36 cellular contexts compared by ENCODE assay signal in genomic region chr11:79383874-79384273, GRCh38. TPM values are rescaled to one million over a fixed set of nuclear protein-coding genes. Genes with fewer than 3 reads are reported as not detected.
"Had no signal": no experiment of that assay in that cellular context is flagged by ENCODE, and none has a peak within 500 bp of the region (broad histone marks: within the 10 kb centered on the region; RNA-seq: fewer than 3 reads in every experiment).

No MANE protein-coding gene starts in this region.

- H3K27me3 ChIP-seq: adrenal gland, brain microvascular endothelial cell had no signal

- H3K27ac Mint-ChIP-seq: activated CD4-positive, alpha-beta memory T cell treated with anti-CD3 and anti-CD28 coated beads for 36 hours; activated CD4-positive, alpha-beta T cell treated with anti-CD3 and anti-CD28 coated beads for 36 hours; activated CD4-positive, alpha-beta T cell treated with anti-CD3 and anti-CD28 coated beads, Interleukin-2, amount 10 ng/mL, durations not matched to agents 24 days and 14 days; activated CD8-positive, alpha-beta memory T cell treated with anti-CD3 and anti-CD28 coated beads, Interleukin-2, amount 10 ng/mL, durations not matched to agents 7 days and 5 days; activated CD8-positive, alpha-beta T cell treated with anti-CD3 and anti-CD28 coated beads, Interleukin-2, amount 10 ng/mL, durations not matched to agents 7 days and 5 days; activated naive CD4-positive, alpha-beta T cell treated with anti-CD3 and anti-CD28 coated beads for 36 hours; activated naive CD4-positive, alpha-beta T cell treated with anti-CD3 and anti-CD28 coated beads, Interleukin-2, amount 50 U/mL, for 24 hours; activated naive CD8-positive, alpha-beta T cell treated with anti-CD3 and anti-CD28 coated beads for 36 hours; activated naive CD8-positive, alpha-beta T cell treated with anti-CD3 and anti-CD28 coated beads, Interleukin-2, amount 50 U/mL, for 24 hours; activated T-helper 1 cell treated with anti-CD3 and anti-CD28 coated beads, Interleukin-12 subunit alpha, Interleukin-12 subunit beta, Interleukin-2, Interleukin-4 antibody, amounts not matched to agents 30 ng/mL and 10 ng/mL and 1 ng/mL, durations not matched to agents 14 hours and 24 hours and 36 hours; activated T-helper 2 cell treated with anti-CD3 and anti-CD28 coated beads, Interferon-gamma antibody, Interleukin-2, Interleukin-4, amounts not matched to agents 10 μg/mL and 5 μg/mL and 100 μg/mL, durations not matched to agents 14 hours and 24 hours and 36 hours; dendritic cell treated with granulocyte-macrophage colony-stimulating factor and Interleukin-4, amounts not matched to agents 40 ng/mL and 50 ng/mL, for 4 days; effector memory CD8-positive, alpha-beta T cell had no signal

- H3K36me3 ChIP-seq: adrenal gland, brain microvascular endothelial cell had no signal

- H3K27me3 Mint-ChIP-seq: activated CD4-positive, alpha-beta memory T cell treated with anti-CD3 and anti-CD28 coated beads for 36 hours; activated CD4-positive, alpha-beta T cell treated with anti-CD3 and anti-CD28 coated beads, Interleukin-2, amount 10 ng/mL, durations not matched to agents 24 days and 14 days; activated CD8-positive, alpha-beta memory T cell treated with anti-CD3 and anti-CD28 coated beads, Interleukin-2, amount 10 ng/mL, durations not matched to agents 7 days and 5 days; activated naive CD4-positive, alpha-beta T cell treated with anti-CD3 and anti-CD28 coated beads, Interleukin-2, amount 50 U/mL, for 24 hours; activated naive CD8-positive, alpha-beta T cell treated with anti-CD3 and anti-CD28 coated beads, Interleukin-2, amount 50 U/mL, for 24 hours; central memory CD8-positive, alpha-beta T cell; effector memory CD8-positive, alpha-beta T cell had no signal

- H3K4me1 ChIP-seq: adrenal gland had no signal

- H3K36me3 Mint-ChIP-seq: activated CD4-positive, alpha-beta memory T cell treated with anti-CD3 and anti-CD28 coated beads for 36 hours; activated CD8-positive, alpha-beta memory T cell treated with anti-CD3 and anti-CD28 coated beads, Interleukin-2, amount 10 ng/mL, durations not matched to agents 7 days and 5 days; activated naive CD4-positive, alpha-beta T cell treated with anti-CD3 and anti-CD28 coated beads, Interleukin-2, amount 50 U/mL, for 24 hours; activated naive CD8-positive, alpha-beta T cell treated with anti-CD3 and anti-CD28 coated beads for 36 hours had no signal

- DNase-seq: activated CD4-positive, alpha-beta memory T cell treated with anti-CD3 and anti-CD28 coated beads for 36 hours; activated CD4-positive, alpha-beta T cell treated with anti-CD3 and anti-CD28 coated beads for 36 hours; activated CD4-positive, alpha-beta T cell treated with anti-CD3 and anti-CD28 coated beads, Interleukin-2, amount 10 ng/mL, durations not matched to agents 24 days and 14 days; activated CD4-positive, CD25-positive, alpha-beta regulatory T cell; activated CD4-positive, CD25-positive, alpha-beta regulatory T cell treated with anti-CD3 and anti-CD28 coated beads, Interleukin-2, amount 50 U/mL, for 72 hours; activated CD8-positive, alpha-beta memory T cell treated with anti-CD3 and anti-CD28 coated beads, Interleukin-2, amount 10 ng/mL, durations not matched to agents 7 days and 5 days; activated CD8-positive, alpha-beta memory T cell treated with anti-CD3 and anti-CD28 coated beads, Interleukin-2, amount 50 U/mL, for 4 hours; activated CD8-positive, alpha-beta T cell treated with anti-CD3 and anti-CD28 coated beads, Interleukin-2, amount 10 ng/mL, durations not matched to agents 7 days and 5 days; activated effector memory CD4-positive, alpha-beta T cell treated with anti-CD3 and anti-CD28 coated beads, Interleukin-2, amount 50 U/mL, for 16 hours; activated naive CD4-positive, alpha-beta T cell treated with anti-CD3 and anti-CD28 coated beads for 36 hours; activated naive CD8-positive, alpha-beta T cell treated with anti-CD3 and anti-CD28 coated beads for 36 hours; activated naive CD8-positive, alpha-beta T cell treated with anti-CD3 and anti-CD28 coated beads, Interleukin-2, amount 50 U/mL, for 24 hours; activated T-cell treated with anti-CD3 and anti-CD28 coated beads, Interleukin-2, amount 50 U/mL, for 1 hour; activated T-cell treated with anti-CD3 and anti-CD28 coated beads, Interleukin-2, amount 50 U/mL, for 48 hours; adrenal gland; amygdala; aorta; brain microvascular endothelial cell; effector CD4-positive, alpha-beta T cell; effector memory CD8-positive, alpha-beta T cell; foreskin fibroblast; head of caudate nucleus; T-helper 2 cell had no signal

- H3K4me3 Mint-ChIP-seq: activated CD4-positive, alpha-beta memory T cell treated with anti-CD3 and anti-CD28 coated beads for 36 hours; activated CD4-positive, alpha-beta T cell treated with anti-CD3 and anti-CD28 coated beads for 36 hours; activated CD4-positive, alpha-beta T cell treated with anti-CD3 and anti-CD28 coated beads, Interleukin-2, amount 10 ng/mL, durations not matched to agents 24 days and 14 days; activated CD8-positive, alpha-beta memory T cell treated with anti-CD3 and anti-CD28 coated beads, Interleukin-2, amount 10 ng/mL, durations not matched to agents 7 days and 5 days; activated CD8-positive, alpha-beta T cell treated with anti-CD3 and anti-CD28 coated beads, Interleukin-2, amount 10 ng/mL, durations not matched to agents 7 days and 5 days; activated naive CD4-positive, alpha-beta T cell treated with anti-CD3 and anti-CD28 coated beads for 36 hours; activated naive CD4-positive, alpha-beta T cell treated with anti-CD3 and anti-CD28 coated beads, Interleukin-2, amount 50 U/mL, for 24 hours; activated naive CD8-positive, alpha-beta T cell treated with anti-CD3 and anti-CD28 coated beads for 36 hours; activated naive CD8-positive, alpha-beta T cell treated with anti-CD3 and anti-CD28 coated beads, Interleukin-2, amount 50 U/mL, for 24 hours; activated T-helper 1 cell treated with anti-CD3 and anti-CD28 coated beads, Interleukin-12 subunit alpha, Interleukin-12 subunit beta, Interleukin-2, Interleukin-4 antibody, amounts not matched to agents 30 ng/mL and 10 ng/mL and 1 ng/mL, durations not matched to agents 14 hours and 24 hours and 36 hours; central memory CD8-positive, alpha-beta T cell; dendritic cell treated with granulocyte-macrophage colony-stimulating factor and Interleukin-4, amounts not matched to agents 40 ng/mL and 50 ng/mL, for 4 days; effector memory CD8-positive, alpha-beta T cell had no signal

- H3K9me3 Mint-ChIP-seq: activated CD4-positive, alpha-beta memory T cell treated with anti-CD3 and anti-CD28 coated beads for 36 hours; activated CD4-positive, alpha-beta T cell treated with anti-CD3 and anti-CD28 coated beads, Interleukin-2, amount 10 ng/mL, durations not matched to agents 24 days and 14 days; activated naive CD4-positive, alpha-beta T cell treated with anti-CD3 and anti-CD28 coated beads for 36 hours; activated naive CD4-positive, alpha-beta T cell treated with anti-CD3 and anti-CD28 coated beads, Interleukin-2, amount 50 U/mL, for 24 hours; activated naive CD8-positive, alpha-beta T cell treated with anti-CD3 and anti-CD28 coated beads for 36 hours; activated naive CD8-positive, alpha-beta T cell treated with anti-CD3 and anti-CD28 coated beads, Interleukin-2, amount 50 U/mL, for 24 hours; activated T-helper 1 cell treated with anti-CD3 and anti-CD28 coated beads, Interleukin-12 subunit alpha, Interleukin-12 subunit beta, Interleukin-2, Interleukin-4 antibody, amounts not matched to agents 30 ng/mL and 10 ng/mL and 1 ng/mL, durations not matched to agents 14 hours and 24 hours and 36 hours; activated T-helper 2 cell treated with anti-CD3 and anti-CD28 coated beads, Interferon-gamma antibody, Interleukin-2, Interleukin-4, amounts not matched to agents 10 μg/mL and 5 μg/mL and 100 μg/mL, durations not matched to agents 14 hours and 24 hours and 36 hours; dendritic cell treated with granulocyte-macrophage colony-stimulating factor and Interleukin-4, amounts not matched to agents 40 ng/mL and 50 ng/mL, for 4 days had no signal

- H3K4me1 Mint-ChIP-seq: activated CD4-positive, alpha-beta T cell treated with anti-CD3 and anti-CD28 coated beads for 36 hours; activated CD4-positive, alpha-beta T cell treated with anti-CD3 and anti-CD28 coated beads, Interleukin-2, amount 10 ng/mL, durations not matched to agents 24 days and 14 days; activated CD8-positive, alpha-beta memory T cell treated with anti-CD3 and anti-CD28 coated beads, Interleukin-2, amount 10 ng/mL, durations not matched to agents 7 days and 5 days; activated naive CD4-positive, alpha-beta T cell treated with anti-CD3 and anti-CD28 coated beads, Interleukin-2, amount 50 U/mL, for 24 hours; activated naive CD8-positive, alpha-beta T cell treated with anti-CD3 and anti-CD28 coated beads for 36 hours; activated naive CD8-positive, alpha-beta T cell treated with anti-CD3 and anti-CD28 coated beads, Interleukin-2, amount 50 U/mL, for 24 hours; central memory CD8-positive, alpha-beta T cell had no signal

- H3K27ac ChIP-seq: adrenal gland, brain microvascular endothelial cell, coronary artery, epithelial cell of prostate had no signal

- H3K9me3 ChIP-seq: adrenal gland had no signal

- H3K4me3 ChIP-seq: adrenal gland, coronary artery had no signal

- FAIRE-seq: bronchial epithelial cell, endometrium, endothelial cell of umbilical vein, frontal cortex had no signal

RNA-seq across cellular contexts. Expression of gene TENM4, which starts 57.0 kb away (rescaled TPM):
- total RNA-seq: activated CD4-positive, alpha-beta memory T cell treated with anti-CD3 and anti-CD28 coated beads for 36 hours; activated CD4-positive, alpha-beta T cell treated with anti-CD3 and anti-CD28 coated beads for 36 hours; activated CD4-positive, alpha-beta T cell treated with anti-CD3 and anti-CD28 coated beads, Interleukin-2, amount 10 ng/mL, durations not matched to agents 24 days and 14 days; activated CD8-positive, alpha-beta memory T cell treated with anti-CD3 and anti-CD28 coated beads for 36 hours; activated CD8-positive, alpha-beta memory T cell treated with anti-CD3 and anti-CD28 coated beads, Interleukin-2, amount 10 ng/mL, durations not matched to agents 7 days and 5 days; activated CD8-positive, alpha-beta T cell treated with anti-CD3 and anti-CD28 coated beads, Interleukin-2, amount 10 ng/mL, durations not matched to agents 7 days and 5 days; activated naive CD4-positive, alpha-beta T cell treated with anti-CD3 and anti-CD28 coated beads for 36 hours; activated naive CD8-positive, alpha-beta T cell treated with anti-CD3 and anti-CD28 coated beads for 36 hours; activated T-helper 2 cell treated with anti-CD3 and anti-CD28 coated beads, Interferon-gamma antibody, Interleukin-2, Interleukin-4, amounts not matched to agents 10 μg/mL and 5 μg/mL and 100 μg/mL, durations not matched to agents 14 hours and 24 hours and 36 hours; T-helper 1 cell treated with Interleukin-12 subunit alpha and Interleukin-12 subunit beta and Interleukin-4 antibody, amounts not matched to agents 30 ng/mL and 1 ng/mL, for 36 hours had no signal
